In genomic region chr2:174577967-174578589, GRCh38 we compare ENCODE assay signal across 9 cellular contexts. TPM values are rescaled to one million over a fixed set of nuclear protein-coding genes. Genes with fewer than 3 reads are reported as not detected.
DNase-seq lines count a peak whose midpoint lies in the region; ATAC-seq and TF ChIP-seq lines count a peak whose summit lies in the region.
"Had no signal": no experiment of that assay in that cellular context is flagged by ENCODE, and none has a peak within 500 bp of the region (broad histone marks: within the 10 kb centered on the region; RNA-seq: fewer than 3 reads in every experiment).

No MANE protein-coding gene starts in this region.

- no peak overlapping the region for H3K27ac ChIP-seq in CD8-positive, alpha-beta T cell (ENCODE audit: low read depth, low read length)
- H3K27ac ChIP-seq in thoracic aorta = no peak overlapping the region
- H3K27ac ChIP-seq: SK-N-MC had no signal

- TF ChIP-seq CTCF in CD8-positive, alpha-beta T cell (IDR thresholded peaks at IDR 0.05) = peak; percentile 83
- peak; percentile 35 for TF ChIP-seq CTCF in thoracic aorta (IDR thresholded peaks at IDR 0.05)

- POLR2A ChIA-PET in CD8-positive, alpha-beta T cell (lab: Charles Lee) = interaction anchor here (0.6 to 1.9 kb wide), 9 partner anchors 9 to 106 kb away, joined by 3 to 8 read pairs (median 3); partner anchors contain the start of gene WIPF1

- H3K36me3 ChIP-seq in CD8-positive, alpha-beta T cell (ENCODE audit: insufficient read depth, low read length) = peaks cover 70% of the 10 kb centered on the region
- peaks cover 5% of the 10 kb centered on the region for H3K36me3 ChIP-seq in thoracic aorta

- H3K9me3 Mint-ChIP-seq in CD8-positive, alpha-beta T cell = no peaks in the 10 kb centered on the region

- peak in 4 of 7 experiments; percentile 33 to 73 (median 60) for DNase-seq in CD8-positive, alpha-beta T cell
- DNase-seq in NOMO-1 treated with DMSO at 0.1 percent for 48 hours (lab: John Stamatoyannopoulos, UW; ENCODE audit: unreplicated experiment) (peak; percentile 71), iris pigment epithelial cell (ENCODE audit: low read depth) (peak; percentile 79), thoracic aorta (ENCODE audit: low spot score) (no peak), HuH-7 (ENCODE audit: low spot score) (no peak), retina (no peak)
- DNase-seq in activated naive CD4-positive, alpha-beta T cell treated with Interleukin-2 at 50 U/mL for 16 hours = peak; percentile 59

- H3K9me3 ChIP-seq in CD8-positive, alpha-beta T cell (ENCODE audit: low read length) = no peaks in the 10 kb centered on the region
- no peaks in the 10 kb centered on the region for H3K9me3 ChIP-seq in thoracic aorta

- intact Hi-C loops in CD8-positive, alpha-beta T cell (cut with DNase I, micrococcal nuclease) = loop anchor here (1.0 to 5.0 kb wide), 9 partner anchors 11 to 116 kb away; no protein-coding TSS in a partner anchor

- CTCF ChIA-PET in CD8-positive, alpha-beta T cell (lab: Charles Lee) = interaction anchor here (0.6 to 16.6 kb wide), 29 partner anchors 7 to 190 kb away, joined by 3 to 289 read pairs (median 5); partner anchors contain the start of gene WIPF1

- peaks cover 80% of the 10 kb centered on the region for H3K4me1 Mint-ChIP-seq in CD8-positive, alpha-beta T cell (ENCODE audit: low read depth)

- H3K4me1 ChIP-seq in CD8-positive, alpha-beta T cell (ENCODE audit: insufficient read depth, low read length) = peaks cover 65% of the 10 kb centered on the region
- peaks cover 8 to 17% of the 10 kb centered on the region in 2 donors for H3K4me1 ChIP-seq in thoracic aorta (ENCODE audit: control insufficient read depth in 1 of 2, low read depth in 2 of 2)

- H3K36me3 Mint-ChIP-seq in CD8-positive, alpha-beta T cell = peaks cover 93% of the 10 kb centered on the region

- no peak overlapping the region for H3K4me3 Mint-ChIP-seq in CD8-positive, alpha-beta T cell

- peak; percentile 84 for ATAC-seq in CD8-positive, alpha-beta T cell
- ATAC-seq in GM21619 (IDR thresholded peaks at IDR 0.05; ENCODE audit: unreplicated experiment) (peak; percentile 66), thoracic aorta (ENCODE audit: insufficient number of reproducible peaks, low FRiP score, low read depth) (no peak)

- H3K27ac Mint-ChIP-seq in CD8-positive, alpha-beta T cell = peak overlapping the region; percentile 83

- no peaks in the 10 kb centered on the region for H3K27me3 Mint-ChIP-seq in CD8-positive, alpha-beta T cell (ENCODE audit: low read depth)

- no peak overlapping the region for H3K4me3 ChIP-seq in CD8-positive, alpha-beta T cell (ENCODE audit: low read depth, low read length)
- H3K4me3 ChIP-seq in thoracic aorta = no peak overlapping the region
- H3K4me3 ChIP-seq: SK-N-MC had no signal

- H3K27me3 ChIP-seq in CD8-positive, alpha-beta T cell (ENCODE audit: insufficient read depth, low read length) = no peaks in the 10 kb centered on the region
- no peaks in the 10 kb centered on the region for H3K27me3 ChIP-seq in thoracic aorta (replicated peaks; ENCODE audit: insufficient read depth)

RNA-seq across cellular contexts. Expression of gene WIPF1, which starts 19.5 kb away (rescaled TPM):
- 100 to 1,000 TPM; 275 to 282 TPM for total RNA-seq in CD8-positive, alpha-beta T cell
- total RNA-seq in thoracic aorta = 10 to 100 TPM; 50.4 to 58.8 TPM

Comparison
In these comparisons a context has a peak if more than half of its experiments do, and no peak if none do; other contexts are left out.
1. DNase-seq: peak in CD8-positive, alpha-beta T cell (4 of 7), NOMO-1 treated with DMSO at 0.1 percent for 48 hours (single experiment), activated naive CD4-positive, alpha-beta T cell treated with Interleukin-2 at 50 U/mL for 16 hours (single experiment) and iris pigment epithelial cell (single experiment); none in thoracic aorta (single experiment), HuH-7 (single experiment) and retina (single experiment).
2. RNA of gene WIPF1, which starts 19.5 kb away (total RNA-seq): 275 to 282 TPM in CD8-positive, alpha-beta T cell; 50.4 to 58.8 TPM in thoracic aorta; every median in the first group is over 4 times any median in the second.